16 cellular contexts compared by ENCODE assay signal in genomic region chr5:6202615-6203365, GRCh38.
DNase-seq lines count a peak whose midpoint lies in the region; ATAC-seq and TF ChIP-seq lines count a peak whose summit lies in the region.
"Had no signal": no experiment of that assay in that cellular context is flagged by ENCODE, and none has a peak within 500 bp of the region (broad histone marks: within the 10 kb centered on the region; RNA-seq: fewer than 3 reads in every experiment).

No MANE protein-coding gene starts in this region.

- H3K9me3 Mint-ChIP-seq in neural crest cell, result no peaks in the 10 kb centered on the region
- H3K9me3 Mint-ChIP-seq in osteocyte (ENCODE audit: unreplicated experiment), result peaks cover 22% of the 10 kb centered on the region

- no peaks in the 10 kb centered on the region for H3K36me3 Mint-ChIP-seq in neural crest cell (ENCODE audit: low read depth)
- H3K36me3 Mint-ChIP-seq in osteocyte (ENCODE audit: unreplicated experiment), result no peaks in the 10 kb centered on the region

- ATAC-seq in HG02870 (IDR thresholded peaks at IDR 0.05; ENCODE audit: unreplicated experiment), result peak; percentile 75
- no peak for ATAC-seq in RWPE2 (ENCODE audit: low read depth)
- ATAC-seq in GM21447 (IDR thresholded peaks at IDR 0.05; ENCODE audit: unreplicated experiment), result no peak

- no peaks in the 10 kb centered on the region for H3K9me3 ChIP-seq in RWPE2 (ENCODE audit: severe bottlenecking)
- H3K9me3 ChIP-seq: prostate gland had no signal

- no peaks in the 10 kb centered on the region for H3K27me3 Mint-ChIP-seq in neural crest cell (ENCODE audit: low read depth)
- H3K27me3 Mint-ChIP-seq in osteocyte (ENCODE audit: unreplicated experiment), result no peaks in the 10 kb centered on the region

- H3K4me3 Mint-ChIP-seq in neural crest cell (no peak overlapping the region), osteocyte (ENCODE audit: unreplicated experiment) (no peak overlapping the region)

- no peak overlapping the region for H3K4me3 ChIP-seq in RWPE2 (ENCODE audit: severe bottlenecking)
- H3K4me3 ChIP-seq: prostate gland had no signal

- H3K4me1 ChIP-seq in RWPE2 (ENCODE audit: insufficient read depth, poor library complexity, severe bottlenecking), result no peaks in the 10 kb centered on the region
- H3K4me1 ChIP-seq: prostate gland had no signal

- no peaks in the 10 kb centered on the region for H3K36me3 ChIP-seq in RWPE2 (ENCODE audit: low read depth)
- H3K36me3 ChIP-seq: prostate gland had no signal

- H3K27ac ChIP-seq in RWPE2 (ENCODE audit: poor library complexity, severe bottlenecking), result no peak overlapping the region
- H3K27ac ChIP-seq: prostate gland had no signal

- H3K27ac Mint-ChIP-seq in neural crest cell (ENCODE audit: unreplicated experiment), result peak overlapping the region; percentile 38
- H3K27ac Mint-ChIP-seq in osteocyte (ENCODE audit: unreplicated experiment), result no peak overlapping the region

- DNase-seq in NCI-H1417 (lab: John Stamatoyannopoulos, UW) (peak in 2 of 3 experiments; percentile 38 to 74), NCI-H1417 treated with DMSO at 0.1 percent for 48 hours (lab: John Stamatoyannopoulos, UW) (no peak), RWPE2 (ENCODE audit: low spot score) (no peak), neural crest cell (ENCODE audit: low read depth, low spot score) (peak; percentile 14), osteocyte (ENCODE audit: extremely low spot score, unreplicated experiment) (no peak), NOMO-1 (lab: John Stamatoyannopoulos, UW; ENCODE audit: unreplicated experiment in 2 of 2) (no peak)
- DNase-seq: 8988T; activated CD8-positive, alpha-beta memory T cell treated with anti-CD3 and anti-CD28 coated beads, Interleukin-2, amount 50 U/mL, for 48 hours; aorta; DMS153; effector memory CD4-positive, alpha-beta T cell; HCEC 1CT; mesenchymal stem cell had no signal

- TF ChIP-seq CTCF in RWPE2 (IDR thresholded peaks at IDR 0.05; ENCODE audit: poor library complexity, severe bottlenecking) (peak; percentile 38), neural crest cell (conservative IDR thresholded peaks at IDR 0.05) (peak; percentile 48), osteocyte (IDR thresholded peaks at IDR 0.05) (no peak)

- H3K4me1 Mint-ChIP-seq in neural crest cell (no peaks in the 10 kb centered on the region), osteocyte (ENCODE audit: unreplicated experiment) (no peaks in the 10 kb centered on the region)

- no peaks in the 10 kb centered on the region for H3K27me3 ChIP-seq in RWPE2 (ENCODE audit: insufficient read depth, poor library complexity, severe bottlenecking)

Comparison
In these comparisons a context has a peak if more than half of its experiments do, and no peak if none do; other contexts are left out.
1. DNase-seq: peak in NCI-H1417 (2 of 3) and neural crest cell (single experiment); none in NCI-H1417 treated with DMSO at 0.1 percent for 48 hours (single experiment), RWPE2 (single experiment), osteocyte (single experiment) and NOMO-1 (0 of 2).